Comparison of ENCODE assay signal across 12 cellular contexts in the genomic region with DNA sequence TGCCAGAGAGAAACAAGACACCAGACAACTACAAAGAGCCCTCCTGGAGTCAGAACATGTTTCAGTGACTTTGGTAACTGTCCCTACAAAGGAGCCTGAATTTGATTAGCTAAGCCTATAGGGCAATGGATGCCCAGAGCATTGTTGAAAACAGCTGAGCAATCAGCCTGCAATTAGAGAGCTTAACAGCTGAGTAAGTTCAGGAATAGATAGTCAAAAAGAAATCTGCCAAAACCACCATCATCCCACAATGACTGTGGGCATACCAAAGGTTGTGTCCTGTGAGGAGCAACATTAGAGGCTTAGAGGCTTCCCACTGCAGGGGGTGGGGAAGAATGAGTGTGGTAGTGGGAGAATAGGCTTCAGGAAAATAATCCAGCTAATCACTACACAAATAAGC. TPM values are rescaled to one million over a fixed set of nuclear protein-coding genes. Genes with fewer than 3 reads are reported as not detected.
A peak's percentile ranks its signal among the peaks of the same experiment; 100 is the strongest.
DNase-seq lines count a peak whose midpoint lies in the region; ATAC-seq and TF ChIP-seq lines count a peak whose summit lies in the region.
"Had no signal": no experiment of that assay in that cellular context is flagged by ENCODE, and none has a peak within 500 bp of the region (broad histone marks: within the 10 kb centered on the region; RNA-seq: fewer than 3 reads in every experiment).

No MANE protein-coding gene starts in this region.

- no peak for TF ChIP-seq POLR2A in transverse colon (IDR thresholded peaks at IDR 0.05)

- no peak overlapping the region for H3K27ac ChIP-seq in transverse colon
- H3K27ac ChIP-seq: dorsolateral prefrontal cortex had no signal

- no peaks in the 10 kb centered on the region for H3K36me3 ChIP-seq in transverse colon

- intact Hi-C loops in transverse colon (cut with DNase I; ENCODE audit: low total_unique reads), result loop anchor here (5.0 kb wide), 1 partner anchor 781 kb away; a partner anchor contains a TSS

- H3K27me3 ChIP-seq in transverse colon, result no peaks in the 10 kb centered on the region

- H3K4me3 ChIP-seq in transverse colon, result no peak overlapping the region
- H3K4me3 ChIP-seq: dorsolateral prefrontal cortex had no signal

- no peak overlapping the region for H3K4me3 Mint-ChIP-seq in activated naive CD4-positive, alpha-beta T cell treated with anti-CD3 and anti-CD28 coated beads, Interleukin-2, amount 10 ng/mL, durations not matched to agents 7 days and 5 days
- peak overlapping the region; percentile 18 to 44 for H3K4me3 Mint-ChIP-seq in stimulated activated naive B cell treated with anti-CD40 and anti-IgM and Interleukin-4, amounts not matched to agents 10 μg/mL and 1 μg/mL and 100 μg/mL, for 72 hours
- H3K4me3 Mint-ChIP-seq in HFFc6, result no peak overlapping the region

- no peak for TF ChIP-seq EP300 in transverse colon (IDR thresholded peaks at IDR 0.05; ENCODE audit: low read depth)

- peak in 1 of 2 donors; percentile 27 for DNase-seq in activated naive CD4-positive, alpha-beta T cell treated with anti-CD3 and anti-CD28 coated beads, Interleukin-2, amount 50 U/mL, for 72 hours (ENCODE audit: low spot score in 2 of 2)
- DNase-seq in activated naive CD4-positive, alpha-beta T cell treated with anti-CD3 and anti-CD28 coated beads, Interleukin-2, amount 10 ng/mL, durations not matched to agents 7 days and 5 days, result no peak
- peak; percentile 33 for DNase-seq in stimulated activated naive B cell treated with anti-CD40 and anti-IgM and Interleukin-4, amounts not matched to agents 10 μg/mL and 1 μg/mL and 100 μg/mL, for 72 hours
- DNase-seq in HFFc6 (no peak), NCI-H1436 treated with DMSO at 0.1 percent for 48 hours (lab: John Stamatoyannopoulos, UW) (no peak), transverse colon (no peak)
- DNase-seq: activated gamma-delta T cell treated with Interleukin-2 at 50 U/mL for 16 hours, dorsolateral prefrontal cortex, NCI-H526 had no signal

- H3K4me1 Mint-ChIP-seq in activated naive CD4-positive, alpha-beta T cell treated with anti-CD3 and anti-CD28 coated beads, Interleukin-2, amount 10 ng/mL, durations not matched to agents 7 days and 5 days, result no peaks in the 10 kb centered on the region
- peaks cover 21 to 47% of the 10 kb centered on the region in 2 donors for H3K4me1 Mint-ChIP-seq in stimulated activated naive B cell treated with anti-CD40 and anti-IgM and Interleukin-4, amounts not matched to agents 10 μg/mL and 1 μg/mL and 100 μg/mL, for 72 hours
- no peaks in the 10 kb centered on the region for H3K4me1 Mint-ChIP-seq in HFFc6 (ENCODE audit: low read depth)

- H3K27me3 Mint-ChIP-seq in activated naive CD4-positive, alpha-beta T cell treated with anti-CD3 and anti-CD28 coated beads, Interleukin-2, amount 10 ng/mL, durations not matched to agents 7 days and 5 days, result peaks cover 5% of the 10 kb centered on the region
- no peaks in the 10 kb centered on the region for H3K27me3 Mint-ChIP-seq in stimulated activated naive B cell treated with anti-CD40 and anti-IgM and Interleukin-4, amounts not matched to agents 10 μg/mL and 1 μg/mL and 100 μg/mL, for 72 hours
- H3K27me3 Mint-ChIP-seq in HFFc6 (ENCODE audit: insufficient read depth), result peaks cover 3% of the 10 kb centered on the region

- CTCF ChIA-PET in activated naive CD4-positive, alpha-beta T cell treated with anti-CD3 and anti-CD28 coated beads, Interleukin-2, amount 10 ng/mL, durations not matched to agents 7 days and 5 days (lab: Charles Lee), result interaction anchor here (0.9 to 4.6 kb wide), 2 partner anchors 13 to 172 kb away, joined by 3 to 20 read pairs; no protein-coding TSS in a partner anchor

- H3K27ac Mint-ChIP-seq in activated naive CD4-positive, alpha-beta T cell treated with anti-CD3 and anti-CD28 coated beads, Interleukin-2, amount 50 U/mL, for 72 hours, result peak overlapping the region in 1 of 2 donors; percentile 78
- H3K27ac Mint-ChIP-seq in activated naive CD4-positive, alpha-beta T cell treated with anti-CD3 and anti-CD28 coated beads, Interleukin-2, amount 10 ng/mL, durations not matched to agents 7 days and 5 days, result no peak overlapping the region
- H3K27ac Mint-ChIP-seq in stimulated activated naive B cell treated with anti-CD40 and anti-IgM and Interleukin-4, amounts not matched to agents 10 μg/mL and 1 μg/mL and 100 μg/mL, for 72 hours, result no peak overlapping the region
- no peak overlapping the region for H3K27ac Mint-ChIP-seq in HFFc6

- H3K4me1 ChIP-seq in transverse colon, result peaks cover 0 to 4% (median under 1%) of the 10 kb centered on the region in 4 donors

- in situ Hi-C loops in transverse colon (cut with MboI; ENCODE audit: low pct_ligation_motif_present in 1 of 4, low pct_unique_long_range_greater_than_20kb in 1 of 4, low sequenced_read_pairs in 3 of 4), result no loop called here

- H3K9me3 ChIP-seq in transverse colon, result peaks cover 0 to 8% of the 10 kb centered on the region in 2 donors

- peak; percentile 75 to 96 for ATAC-seq in activated naive CD4-positive, alpha-beta T cell treated with anti-CD3 and anti-CD28 coated beads, Interleukin-2, amount 50 U/mL, for 72 hours
- ATAC-seq in HG02571 (IDR thresholded peaks at IDR 0.05; ENCODE audit: unreplicated experiment), result peak; percentile 92
- ATAC-seq in HG03439 (IDR thresholded peaks at IDR 0.05; ENCODE audit: unreplicated experiment), result peak; percentile 98
- peak; percentile 82 to 91 for ATAC-seq in stimulated activated naive B cell treated with anti-CD40 and anti-IgM and Interleukin-4, amounts not matched to agents 10 μg/mL and 1 μg/mL and 100 μg/mL, for 72 hours (replicated peaks)

- TF ChIP-seq CTCF in HFFc6 (IDR thresholded peaks at IDR 0.05) (no peak), transverse colon (IDR thresholded peaks at IDR 0.05) (no peak)

- H3K36me3 Mint-ChIP-seq in activated naive CD4-positive, alpha-beta T cell treated with anti-CD3 and anti-CD28 coated beads, Interleukin-2, amount 50 U/mL, for 72 hours, result peaks cover 0 to 6% of the 10 kb centered on the region in 2 donors
- H3K36me3 Mint-ChIP-seq in activated naive CD4-positive, alpha-beta T cell treated with anti-CD3 and anti-CD28 coated beads, Interleukin-2, amount 10 ng/mL, durations not matched to agents 7 days and 5 days, result no peaks in the 10 kb centered on the region
- H3K36me3 Mint-ChIP-seq in stimulated activated naive B cell treated with anti-CD40 and anti-IgM and Interleukin-4, amounts not matched to agents 10 μg/mL and 1 μg/mL and 100 μg/mL, for 72 hours, result peaks cover 12 to 14% of the 10 kb centered on the region in 2 donors
- H3K36me3 Mint-ChIP-seq in HFFc6 (ENCODE audit: low read depth), result no peaks in the 10 kb centered on the region

- peaks cover 9 to 10% of the 10 kb centered on the region in 2 donors for H3K9me3 Mint-ChIP-seq in activated naive CD4-positive, alpha-beta T cell treated with anti-CD3 and anti-CD28 coated beads, Interleukin-2, amount 50 U/mL, for 72 hours
- H3K9me3 Mint-ChIP-seq in activated naive CD4-positive, alpha-beta T cell treated with anti-CD3 and anti-CD28 coated beads, Interleukin-2, amount 10 ng/mL, durations not matched to agents 7 days and 5 days, result no peaks in the 10 kb centered on the region
- H3K9me3 Mint-ChIP-seq in stimulated activated naive B cell treated with anti-CD40 and anti-IgM and Interleukin-4, amounts not matched to agents 10 μg/mL and 1 μg/mL and 100 μg/mL, for 72 hours, result peaks cover 16% of the 10 kb centered on the region in 2 donors
- peaks cover 4% of the 10 kb centered on the region; the same call in 1 of the 2 replicates for H3K9me3 Mint-ChIP-seq in HFFc6

RNA-seq across cellular contexts. Expression of a gene that starts 32.1 kb away (rescaled TPM):
- 10 to 100 TPM; 19.3 to 33.9 TPM for total RNA-seq in activated naive CD4-positive, alpha-beta T cell treated with anti-CD3 and anti-CD28 coated beads, Interleukin-2, amount 50 U/mL, for 72 hours
- total RNA-seq in HFFc6 (2021; fragmentation: NEBNext Ultra II Directional; extraction: Animal tissue kit (Norgen Biotek cat#: 25700)), result 10 to 100 TPM; 29.8 to 42.1 (median 32.2) TPM
- 10 to 100 TPM; 28.1 to 36.2 (median 31.4) TPM for total RNA-seq in transverse colon

RNA-seq across cellular contexts. Expression of a gene that starts 38.0 kb away (rescaled TPM):
- total RNA-seq in activated naive CD4-positive, alpha-beta T cell treated with anti-CD3 and anti-CD28 coated beads, Interleukin-2, amount 50 U/mL, for 72 hours, result not detected
- under 1 TPM in 4 of 6 experiments, not detected in 2; 0.14 to 0.58 (median 0.25) TPM for total RNA-seq in HFFc6 (2021; fragmentation: NEBNext Ultra II Directional; extraction: Animal tissue kit (Norgen Biotek cat#: 25700))
- 100 to 1,000 TPM in 3 of 4 donors, 10 to 100 TPM in 1; 21.9 to 719 (median 565) TPM for total RNA-seq in transverse colon
- total RNA-seq: omental fat pad had no signal

RNA-seq across cellular contexts. Expression of a gene that starts 44.4 kb away (rescaled TPM):
- 10 to 100 TPM; 46.4 to 54.9 TPM for total RNA-seq in activated naive CD4-positive, alpha-beta T cell treated with anti-CD3 and anti-CD28 coated beads, Interleukin-2, amount 50 U/mL, for 72 hours
- total RNA-seq in HFFc6 (2021; fragmentation: NEBNext Ultra II Directional; extraction: Animal tissue kit (Norgen Biotek cat#: 25700)), result 10 to 100 TPM; 13.8 to 20.8 (median 17.6) TPM
- 10 to 100 TPM; 34.8 to 53.1 (median 44.7) TPM for total RNA-seq in transverse colon

Comparison
In these comparisons a context has a peak if more than half of its experiments do, and no peak if none do; other contexts are left out.
1. H3K4me3 Mint-ChIP-seq: peak in stimulated activated naive B cell treated with anti-CD40 and anti-IgM and Interleukin-4, amounts not matched to agents 10 μg/mL and 1 μg/mL and 100 μg/mL, for 72 hours (2 of 2); none in activated naive CD4-positive, alpha-beta T cell treated with anti-CD3 and anti-CD28 coated beads, Interleukin-2, amount 10 ng/mL, durations not matched to agents 7 days and 5 days (single experiment) and HFFc6 (single experiment).
2. RNA of a gene that starts 38.0 kb away (total RNA-seq): 21.9 to 719 TPM in transverse colon; 0.14 to 0.58 TPM in HFFc6 and not detected in activated naive CD4-positive, alpha-beta T cell treated with anti-CD3 and anti-CD28 coated beads, Interleukin-2, amount 50 U/mL, for 72 hours; every median in the first group is over 10 times any median in the second.
3. Peak in every context shown above with its lines, with median percentiles within 50 percentile points of each other: ATAC-seq.